ENCODE assay signal across 11 cellular contexts in genomic region chr18:13376298-13376840, GRCh38.
DNase-seq lines count a peak whose midpoint lies in the region; ATAC-seq and TF ChIP-seq lines count a peak whose summit lies in the region.
"Had no signal": no experiment of that assay in that cellular context is flagged by ENCODE, and none has a peak within 500 bp of the region (broad histone marks: within the 10 kb centered on the region; RNA-seq: fewer than 3 reads in every experiment).

No MANE protein-coding gene starts in this region.

- ATAC-seq in GM18505 (IDR thresholded peaks at IDR 0.05; ENCODE audit: unreplicated experiment): no peak
- no peak for ATAC-seq in HG02981 (IDR thresholded peaks at IDR 0.05; ENCODE audit: unreplicated experiment)

- H3K4me3 ChIP-seq in dorsolateral prefrontal cortex: peak overlapping the region in 4 of 59 donors; percentile 2 to 17 (median 3)

- no peak for TF ChIP-seq POLR2A in GM18505 (IDR thresholded peaks at IDR 0.05; ENCODE audit: borderline replicate concordance, extremely low read depth, insufficient read depth, insufficient read length)

- in situ Hi-C loops in ACHN (cut with HindIII; ENCODE audit: low pct_ligation_motif_present, low pct_unique_long_range_greater_than_20kb, low sequenced_read_pairs): no loop called here

- peak overlapping the region in 56 of 59 donors; percentile 12 to 96 (median 86) for H3K27ac ChIP-seq in dorsolateral prefrontal cortex

- no peak for TF ChIP-seq CTCF in dorsolateral prefrontal cortex (IDR thresholded peaks at IDR 0.05 in 54 of 56, conservative IDR thresholded peaks at IDR 0.05 in 2 of 56; ENCODE audit: low read depth in 1 of 56, partially characterized antibody in 56 of 56)

- peak; percentile 47 for DNase-seq in T follicular helper cell (ENCODE audit: low read depth)
- DNase-seq in activated T-cell treated with anti-CD3 and anti-CD28 coated beads, Interleukin-2, amount 50 U/mL, for 1 hour: peak; percentile 64
- peak in 1 of 10 donors; percentile 64 for DNase-seq in dorsolateral prefrontal cortex
- DNase-seq in stimulated activated naive CD4-positive, alpha-beta T cell (lab: John Stamatoyannopoulos, UW): peak; percentile 23 to 54 (median 48)
- DNase-seq in NCI-H69 (lab: John Stamatoyannopoulos, UW): no peak
- DNase-seq in ACHN: no peak
- DNase-seq: HFFc6, NCI-H2171, SW 1271 had no signal

- H3K27me3 ChIP-seq in dorsolateral prefrontal cortex: no peaks in the 10 kb centered on the region

- intact Hi-C loops in dorsolateral prefrontal cortex (cut with DNase I): no loop called here

Comparison
In these comparisons a context has a peak if more than half of its experiments do, and no peak if none do; other contexts are left out.
1. DNase-seq: peak in T follicular helper cell (single experiment), activated T-cell treated with anti-CD3 and anti-CD28 coated beads, Interleukin-2, amount 50 U/mL, for 1 hour (single experiment) and stimulated activated naive CD4-positive, alpha-beta T cell (6 of 6); none in NCI-H69 (single experiment) and ACHN (single experiment).